9 cellular contexts compared by ENCODE assay signal in genomic region chr20:41177636-41178035, GRCh38. TPM values are rescaled to one million over a fixed set of nuclear protein-coding genes. Genes with fewer than 3 reads are reported as not detected.
DNase-seq lines count a peak whose midpoint lies in the region; ATAC-seq and TF ChIP-seq lines count a peak whose summit lies in the region.
"Had no signal": no experiment of that assay in that cellular context is flagged by ENCODE, and none has a peak within 500 bp of the region (broad histone marks: within the 10 kb centered on the region; RNA-seq: fewer than 3 reads in every experiment).

No MANE protein-coding gene starts in this region.

- ATAC-seq in activated naive CD8-positive, alpha-beta T cell treated with anti-CD3 and anti-CD28 coated beads, Interleukin-2, amount 50 U/mL, for 24 hours, result no peak
- no peak for ATAC-seq in lung (ENCODE audit: insufficient read depth, low FRiP score)
- no peak for ATAC-seq in GM19397 (IDR thresholded peaks at IDR 0.05; ENCODE audit: unreplicated experiment)
- no peak for ATAC-seq in HG02678 (IDR thresholded peaks at IDR 0.05; ENCODE audit: unreplicated experiment)

- no peak for TF ChIP-seq POLR2A in vagina (IDR thresholded peaks at IDR 0.05)

- H3K27ac Mint-ChIP-seq in activated naive CD8-positive, alpha-beta T cell, result peak overlapping the region; percentile 81
- no peak overlapping the region for H3K27ac Mint-ChIP-seq in activated naive CD8-positive, alpha-beta T cell treated with anti-CD3 and anti-CD28 coated beads, Interleukin-2, amount 50 U/mL, for 24 hours

- peaks cover 8 to 14% of the 10 kb centered on the region in 2 donors for H3K4me1 ChIP-seq in lung (ENCODE audit: control insufficient read depth in 2 of 2, insufficient read depth in 2 of 2, low read length in 2 of 2)
- H3K4me1 ChIP-seq in vagina, result peaks cover 47% of the 10 kb centered on the region

- no peak for DNase-seq in activated naive CD8-positive, alpha-beta T cell treated with anti-CD3 and anti-CD28 coated beads, Interleukin-2, amount 50 U/mL, for 24 hours
- DNase-seq in choroid plexus epithelial cell (ENCODE audit: low read depth) (peak; percentile 78), lung (ENCODE audit: low spot score) (peak; percentile 37), vagina (ENCODE audit: extremely low spot score in 2 of 2) (peak; percentile 79 to 84), G401 (ENCODE audit: low spot score) (no peak)

- no peaks in the 10 kb centered on the region for H3K9me3 Mint-ChIP-seq in activated naive CD8-positive, alpha-beta T cell (ENCODE audit: low read depth)
- no peaks in the 10 kb centered on the region for H3K9me3 Mint-ChIP-seq in activated naive CD8-positive, alpha-beta T cell treated with anti-CD3 and anti-CD28 coated beads, Interleukin-2, amount 50 U/mL, for 24 hours

- intact Hi-C loops in vagina (cut with DNase I), result no loop called here

- H3K4me3 Mint-ChIP-seq in activated naive CD8-positive, alpha-beta T cell, result no peak overlapping the region
- no peak overlapping the region for H3K4me3 Mint-ChIP-seq in activated naive CD8-positive, alpha-beta T cell treated with anti-CD3 and anti-CD28 coated beads, Interleukin-2, amount 50 U/mL, for 24 hours

- H3K4me3 ChIP-seq in choroid plexus epithelial cell (ENCODE audit: low read depth, low read length) (no peak overlapping the region), lung (no peak overlapping the region), vagina (no peak overlapping the region)

- H3K4me1 Mint-ChIP-seq in activated naive CD8-positive, alpha-beta T cell (ENCODE audit: low read depth), result peaks cover 33% of the 10 kb centered on the region
- H3K4me1 Mint-ChIP-seq in activated naive CD8-positive, alpha-beta T cell treated with anti-CD3 and anti-CD28 coated beads, Interleukin-2, amount 50 U/mL, for 24 hours, result peaks cover 6% of the 10 kb centered on the region

- TF ChIP-seq CTCF in choroid plexus epithelial cell (conservative IDR thresholded peaks at IDR 0.05; ENCODE audit: low read depth, low read length) (no peak), lung (IDR thresholded peaks at IDR 0.05; ENCODE audit: control extremely low read depth, extremely low read depth) (no peak), vagina (IDR thresholded peaks at IDR 0.05) (no peak)

- no peaks in the 10 kb centered on the region for H3K9me3 ChIP-seq in lung (ENCODE audit: control insufficient read depth in 2 of 2, insufficient read depth in 1 of 2, low read length in 1 of 2)
- no peaks in the 10 kb centered on the region for H3K9me3 ChIP-seq in vagina

- in situ Hi-C loops in G401 (cut with HindIII; ENCODE audit: low sequenced_read_pairs), result no loop called here

- peak overlapping the region; percentile 62 to 82 for H3K27ac ChIP-seq in lung (ENCODE audit: low read depth in 1 of 2, low read length in 1 of 2)
- H3K27ac ChIP-seq in vagina, result peak overlapping the region; percentile 83
- H3K27ac ChIP-seq: KMS-11 had no signal

- H3K36me3 Mint-ChIP-seq in activated naive CD8-positive, alpha-beta T cell, result peaks cover 4% of the 10 kb centered on the region
- peaks cover 45% of the 10 kb centered on the region for H3K36me3 Mint-ChIP-seq in activated naive CD8-positive, alpha-beta T cell treated with anti-CD3 and anti-CD28 coated beads, Interleukin-2, amount 50 U/mL, for 24 hours (ENCODE audit: low read depth)

- peaks cover 0 to 37% of the 10 kb centered on the region in 2 donors for H3K36me3 ChIP-seq in lung (ENCODE audit: control insufficient read depth in 2 of 2, insufficient read depth in 2 of 2, low read length in 2 of 2)
- peaks cover 0 to 33% of the 10 kb centered on the region in 2 donors for H3K36me3 ChIP-seq in vagina

- no peaks in the 10 kb centered on the region for H3K27me3 Mint-ChIP-seq in activated naive CD8-positive, alpha-beta T cell
- no peaks in the 10 kb centered on the region for H3K27me3 Mint-ChIP-seq in activated naive CD8-positive, alpha-beta T cell treated with anti-CD3 and anti-CD28 coated beads, Interleukin-2, amount 50 U/mL, for 24 hours

- WGBS in lung, 2 donors, result 72 to 79% methylated on average over 2 of the region's 2 CpGs

- no peaks in the 10 kb centered on the region for H3K27me3 ChIP-seq in lung (ENCODE audit: control insufficient read depth, insufficient read depth)
- H3K27me3 ChIP-seq in vagina, result no peaks in the 10 kb centered on the region

RNA-seq across cellular contexts. Expression of gene PLCG1, which starts 40.3 kb away (rescaled TPM):
- total RNA-seq in lung (100 to 1,000 TPM in 1 of 2 donors, 10 to 100 TPM in 1; 89.7 to 154 TPM), vagina (138 TPM)
- 10 to 100 TPM; 29.6 to 44.5 TPM for polyA plus RNA-seq in lung
- 87.0 and 117 TPM in 2 replicates for total RNA-seq in G401 (2014; rRNA removed; shearing (Covaris generic))

Comparison
In these comparisons a context has a peak if more than half of its experiments do, and no peak if none do; other contexts are left out.
1. DNase-seq: peak in choroid plexus epithelial cell (single experiment), lung (single experiment) and vagina (2 of 2); none in activated naive CD8-positive, alpha-beta T cell treated with anti-CD3 and anti-CD28 coated beads, Interleukin-2, amount 50 U/mL, for 24 hours (single experiment) and G401 (single experiment).